8 cellular contexts compared by ENCODE assay signal in the genomic region with DNA sequence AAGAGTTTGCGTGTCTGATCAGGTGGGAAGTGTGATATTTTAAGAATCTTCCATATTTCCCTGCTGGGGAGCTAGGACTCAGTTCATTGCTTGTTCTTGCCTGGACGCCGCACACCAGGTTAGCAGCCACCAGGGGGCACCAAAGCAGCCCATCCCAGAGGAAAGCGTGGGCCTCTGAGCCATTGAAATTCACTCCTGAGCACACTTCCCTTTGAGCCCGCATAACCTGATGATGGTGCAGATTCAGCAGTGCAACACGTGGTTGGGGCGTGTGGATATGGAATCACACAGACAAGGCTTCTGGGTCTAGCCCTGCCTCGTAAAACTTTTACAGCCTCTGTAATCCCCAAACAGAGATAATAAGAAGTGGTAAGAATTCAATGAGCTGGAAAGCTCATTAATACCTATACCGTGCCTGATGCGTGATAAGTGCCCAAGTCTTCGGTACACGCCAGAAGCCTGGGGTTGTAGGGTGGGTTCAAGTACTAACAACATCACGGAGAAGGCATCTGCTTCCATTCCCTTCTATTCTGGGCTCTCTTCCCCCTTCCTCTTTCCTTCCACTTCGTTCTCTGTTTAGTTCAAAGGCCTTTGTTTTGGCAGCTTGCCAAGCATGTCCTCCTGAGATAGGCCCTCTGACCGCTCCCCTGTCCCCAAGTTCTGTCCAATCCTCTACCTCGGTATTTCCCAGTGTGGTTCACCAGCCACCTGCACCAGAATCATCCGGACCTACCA.
DNase-seq lines count a peak whose midpoint lies in the region; ATAC-seq and TF ChIP-seq lines count a peak whose summit lies in the region.

No MANE protein-coding gene starts in this region.

- peaks cover 5% of the 10 kb centered on the region for H3K36me3 Mint-ChIP-seq in T-helper 17 cell (ENCODE audit: low read depth)

- H3K4me3 Mint-ChIP-seq in T-helper 17 cell, result no peak overlapping the region

- ATAC-seq in HG02763 (IDR thresholded peaks at IDR 0.05; ENCODE audit: unreplicated experiment), result peak; percentile 72
- peak; percentile 87 for ATAC-seq in T-helper 17 cell
- ATAC-seq in right cardiac atrium, result peak; percentile 97
- no peak for ATAC-seq in HG02970 (IDR thresholded peaks at IDR 0.05; ENCODE audit: low FRiP score, unreplicated experiment)

- H3K4me1 Mint-ChIP-seq in T-helper 17 cell, result peaks cover 2% of the 10 kb centered on the region

- 15% methylated on average over 17 of the region's 17 CpGs for WGBS in right cardiac atrium

- H3K27me3 ChIP-seq in right cardiac atrium (ENCODE audit: control insufficient read depth, insufficient read depth), result no peaks in the 10 kb centered on the region

- in situ Hi-C loops in GM13976 (cut with MboI; ENCODE audit: low sequenced_read_pairs, unreplicated experiment), result no loop called here

- peak overlapping the region; percentile 88 for H3K27ac ChIP-seq in right cardiac atrium (ENCODE audit: low read length)

- DNase-seq in GM13976 (ENCODE audit: low spot score), result peak; percentile 72
- peak; percentile 4 for DNase-seq in NCI-H1417 treated with DMSO at 0.1 percent for 48 hours (lab: John Stamatoyannopoulos, UW)
- DNase-seq in T-helper 17 cell, result peak; percentile 59 to 66 (median 62)
- DNase-seq in amygdala (lab: John Stamatoyannopoulos, UW), result peak in 54 of 56 donors; percentile 5 to 90 (median 59)
- DNase-seq in right cardiac atrium, result peak; percentile 89 to 96 (median 94)
- peak; percentile 73 for DNase-seq in retina

- H3K9me3 ChIP-seq in T-helper 17 cell (ENCODE audit: control insufficient read depth, low read length, poor library complexity, severe bottlenecking), result no peaks in the 10 kb centered on the region
- H3K9me3 ChIP-seq in right cardiac atrium (ENCODE audit: control insufficient read depth, low read length), result no peaks in the 10 kb centered on the region

- peak; percentile 90 for TF ChIP-seq CTCF in GM13976 (IDR thresholded peaks at IDR 0.05; ENCODE audit: borderline replicate concordance, control extremely low read depth, extremely low read depth, insufficient read depth, missing control alignments)

- no peaks in the 10 kb centered on the region for H3K4me1 ChIP-seq in right cardiac atrium (ENCODE audit: control insufficient read depth, insufficient read depth, low read length)

- no peak overlapping the region for H3K4me3 ChIP-seq in right cardiac atrium (ENCODE audit: low read length)

- intact Hi-C loops in right cardiac atrium (cut with DNase I), result loop anchor here in 3 of 4 donors (5.0 kb wide), 2 partner anchors 33 to 38 kb away; no protein-coding TSS in a partner anchor

- peaks cover 22% of the 10 kb centered on the region for H3K27me3 Mint-ChIP-seq in T-helper 17 cell

- H3K27ac Mint-ChIP-seq in T-helper 17 cell, result no peak overlapping the region

Comparison
In these comparisons a context has a peak if more than half of its experiments do, and no peak if none do; other contexts are left out.
1. DNase-seq: peak in every context shown above with its lines; median percentile 94 in right cardiac atrium; 73 in retina; 72 in GM13976; 62 in T-helper 17 cell; 59 in amygdala; 4 in NCI-H1417 treated with DMSO at 0.1 percent for 48 hours.